ENCODE assay signal across 8 cellular contexts in genomic region chr3:51672083-51672475, GRCh38. TPM values are rescaled to one million over a fixed set of nuclear protein-coding genes. Genes with fewer than 3 reads are reported as not detected.
DNase-seq lines count a peak whose midpoint lies in the region; ATAC-seq, FAIRE-seq and TF ChIP-seq lines count a peak whose summit lies in the region.

No MANE protein-coding gene starts in this region.

- no peak for TF ChIP-seq CTCF in fibroblast of the aortic adventitia (IDR thresholded peaks at IDR 0.05; ENCODE audit: insufficient read depth, low read length)
- TF ChIP-seq CTCF in D721Med (IDR thresholded peaks at IDR 0.05; ENCODE audit: insufficient read depth, missing control alignments), result no peak

- peak overlapping the region; percentile 94 for H3K4me3 Mint-ChIP-seq in T-helper 17 cell

- H3K9me3 ChIP-seq in T-helper 17 cell (ENCODE audit: control insufficient read depth, low read length, poor library complexity, severe bottlenecking), result no peaks in the 10 kb centered on the region

- peaks cover 67% of the 10 kb centered on the region for H3K4me1 Mint-ChIP-seq in T-helper 17 cell

- peaks cover 4% of the 10 kb centered on the region for H3K36me3 Mint-ChIP-seq in T-helper 17 cell (ENCODE audit: low read depth)

- H3K27ac Mint-ChIP-seq in T-helper 17 cell, result peak overlapping the region; percentile 94

- H3K27me3 Mint-ChIP-seq in T-helper 17 cell, result no peaks in the 10 kb centered on the region

- DNase-seq in T-helper 17 cell, result no peak
- no peak for DNase-seq in fibroblast of the aortic adventitia (ENCODE audit: low read depth)
- DNase-seq in skeletal muscle cell (ENCODE audit: low read depth), result no peak
- no peak for DNase-seq in D721Med (ENCODE audit: insufficient read length, low spot score)
- no peak for DNase-seq in NCI-H345 treated with DMSO at 0.1 percent for 48 hours (lab: John Stamatoyannopoulos, UW; ENCODE audit: unreplicated experiment)

- ATAC-seq in GM18868 (IDR thresholded peaks at IDR 0.05; ENCODE audit: unreplicated experiment) (peak; percentile 5), T-helper 17 cell (no peak), GM18520 (IDR thresholded peaks at IDR 0.05; ENCODE audit: unreplicated experiment) (no peak), HG03378 (IDR thresholded peaks at IDR 0.05; ENCODE audit: unreplicated experiment) (no peak)

- H3K4me3 ChIP-seq in fibroblast of the aortic adventitia (ENCODE audit: low read depth, low read length) (peak overlapping the region; percentile 86), skeletal muscle cell (ENCODE audit: low read depth, low read length) (peak overlapping the region; percentile 96)

- FAIRE-seq in D721Med (lab: Jason Lieb, UNC), result no peak

RNA-seq across cellular contexts. Expression of gene TEX264, which starts 1.0 kb away (rescaled TPM):
- total RNA-seq in T-helper 17 cell (10 to 100 TPM; 35.5 to 36.5 TPM), fibroblast of the aortic adventitia (ENCODE audit: low replicate concordance) (20.4 and 38.7 TPM in 2 replicates)

RNA-seq across cellular contexts. Expression of gene GRM2, which starts 34.8 kb away (rescaled TPM):
- total RNA-seq in T-helper 17 cell, result 1 to 10 TPM; 2.2 to 2.9 TPM
- under 0.01 and 0.25 TPM in 2 replicates for total RNA-seq in fibroblast of the aortic adventitia (ENCODE audit: low replicate concordance)
